20 cellular contexts compared by ENCODE assay signal in the genomic region with DNA sequence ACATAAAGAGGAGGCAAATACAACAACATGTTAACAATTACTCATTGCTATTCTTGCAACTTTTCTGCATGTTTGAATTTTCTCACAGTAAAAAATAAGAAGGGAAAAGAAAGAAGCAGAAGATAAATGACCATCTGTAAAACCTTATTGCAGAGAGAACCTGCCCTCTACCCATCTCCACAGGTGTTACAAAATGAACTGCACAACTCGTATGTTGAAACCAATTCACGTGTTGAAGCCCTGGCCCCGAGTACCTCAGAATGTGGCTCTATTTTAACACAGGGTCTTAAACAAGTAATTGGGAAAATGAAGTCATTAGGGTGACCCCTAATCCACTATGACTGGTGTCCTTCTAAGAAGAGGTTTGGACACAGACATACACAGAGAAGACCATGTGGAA. TPM values are rescaled to one million over a fixed set of nuclear protein-coding genes. Genes with fewer than 3 reads are reported as not detected.
A peak's percentile ranks its signal among the peaks of the same experiment; 100 is the strongest.
DNase-seq lines count a peak whose midpoint lies in the region; ATAC-seq and TF ChIP-seq lines count a peak whose summit lies in the region.
"Had no signal": no experiment of that assay in that cellular context is flagged by ENCODE, and none has a peak within 500 bp of the region (broad histone marks: within the 10 kb centered on the region; RNA-seq: fewer than 3 reads in every experiment).

No MANE protein-coding gene starts in this region.

- no peak overlapping the region for H3K4me3 Mint-ChIP-seq in CD8-positive, alpha-beta memory T cell
- no peak overlapping the region for H3K4me3 Mint-ChIP-seq in immature natural killer cell
- H3K4me3 Mint-ChIP-seq in natural killer cell treated with Interleukin-12 subunit alpha and Interleukin-12 subunit beta and Interleukin-15 and Interleukin-18, amount 100 ng/mL, for 72 hours: no peak overlapping the region
- H3K4me3 Mint-ChIP-seq: activated naive CD4-positive, alpha-beta T cell treated with anti-CD3 and anti-CD28 coated beads for 36 hours; activated T-cell treated with anti-CD3 and anti-CD28 coated beads, Interleukin-2, amount 50 U/mL, for 4 hours; CD14-positive monocyte; HFFc6; stimulated activated naive CD8-positive, alpha-beta T cell treated with anti-CD3 and anti-CD28 coated beads, Interleukin-15, Interleukin-2, amounts not matched to agents 100 ng/mL and 50 ng/mL, for 24 hours had no signal

- H3K9me3 ChIP-seq in CD8-positive, alpha-beta memory T cell (ENCODE audit: low read length): no peaks in the 10 kb centered on the region
- peaks cover 10% of the 10 kb centered on the region; the same call in 1 of the 2 replicates for H3K9me3 ChIP-seq in SU-DHL-6 (ENCODE audit: insufficient read depth, low read length)

- H3K27me3 Mint-ChIP-seq in CD8-positive, alpha-beta memory T cell: no peaks in the 10 kb centered on the region
- peaks cover 2 to 12% (median 3%) of the 10 kb centered on the region in 3 donors for H3K27me3 Mint-ChIP-seq in immature natural killer cell (ENCODE audit: low read depth in 3 of 3)
- H3K27me3 Mint-ChIP-seq in natural killer cell treated with Interleukin-12 subunit alpha and Interleukin-12 subunit beta and Interleukin-15 and Interleukin-18, amount 100 ng/mL, for 72 hours: no peaks in the 10 kb centered on the region
- H3K27me3 Mint-ChIP-seq: stimulated activated naive CD8-positive, alpha-beta T cell treated with anti-CD3 and anti-CD28 coated beads, Interleukin-15, Interleukin-2, amounts not matched to agents 100 ng/mL and 50 ng/mL, for 24 hours had no signal

- no peak for ATAC-seq in natural killer cell treated with Interleukin-12 subunit alpha and Interleukin-12 subunit beta and Interleukin-15 and Interleukin-18, amount 100 ng/mL, for 72 hours
- no peak for ATAC-seq in HG03095 (IDR thresholded peaks at IDR 0.05; ENCODE audit: unreplicated experiment)
- ATAC-seq in HG03571 (IDR thresholded peaks at IDR 0.05; ENCODE audit: unreplicated experiment): no peak
- no peak for ATAC-seq in HG02885 (IDR thresholded peaks at IDR 0.05; ENCODE audit: poor library complexity, unreplicated experiment)

- TF ChIP-seq CTCF in SU-DHL-6 (IDR thresholded peaks at IDR 0.05; ENCODE audit: insufficient read depth, low read length, poor library complexity, severe bottlenecking): no peak

- H3K4me1 ChIP-seq in CD8-positive, alpha-beta memory T cell (ENCODE audit: insufficient read depth, low read length): peaks cover 13% of the 10 kb centered on the region

- H3K27me3 ChIP-seq in CD8-positive, alpha-beta memory T cell (ENCODE audit: insufficient read depth, low read length, poor library complexity, severe bottlenecking): no peaks in the 10 kb centered on the region
- H3K27me3 ChIP-seq in SU-DHL-6 (ENCODE audit: low read length): no peaks in the 10 kb centered on the region
- H3K27me3 ChIP-seq: tibial nerve had no signal

- H3K36me3 Mint-ChIP-seq in CD8-positive, alpha-beta memory T cell: peaks cover 12 to 26% (median 14%) of the 10 kb centered on the region in 3 donors
- H3K36me3 Mint-ChIP-seq in immature natural killer cell: peaks cover 0 to 4% (median 3%) of the 10 kb centered on the region in 3 donors
- H3K36me3 Mint-ChIP-seq in natural killer cell treated with Interleukin-12 subunit alpha and Interleukin-12 subunit beta and Interleukin-15 and Interleukin-18, amount 100 ng/mL, for 72 hours: peaks cover 14% of the 10 kb centered on the region

- POLR2A ChIA-PET in CD8-positive, alpha-beta memory T cell (lab: Charles Lee): no interaction called here

- peaks cover 4 to 7% (median 5%) of the 10 kb centered on the region in 5 donors for H3K9me3 Mint-ChIP-seq in CD8-positive, alpha-beta memory T cell
- H3K9me3 Mint-ChIP-seq in immature natural killer cell: no peaks in the 10 kb centered on the region
- H3K9me3 Mint-ChIP-seq in natural killer cell treated with Interleukin-12 subunit alpha and Interleukin-12 subunit beta and Interleukin-15 and Interleukin-18, amount 100 ng/mL, for 72 hours: peaks cover 3% of the 10 kb centered on the region

- H3K4me2 ChIP-seq in SU-DHL-6 (ENCODE audit: low read depth, low read length, poor library complexity, severe bottlenecking): peak overlapping the region; percentile 29

- H2AFZ ChIP-seq in SU-DHL-6 (ENCODE audit: low read depth, low read length, severe bottlenecking): no peak overlapping the region
- H2AFZ ChIP-seq: GM23248 had no signal

- H3K4me3 ChIP-seq in CD8-positive, alpha-beta memory T cell (ENCODE audit: low read length): no peak overlapping the region
- H3K4me3 ChIP-seq in SU-DHL-6 (ENCODE audit: insufficient read depth, low read length, poor library complexity, severe bottlenecking): no peak overlapping the region
- H3K4me3 ChIP-seq: GM23248, lung, tibial nerve had no signal

- no peaks in the 10 kb centered on the region for H4K20me1 ChIP-seq in SU-DHL-6 (ENCODE audit: low read depth, low read length)

- CTCF ChIA-PET in CD8-positive, alpha-beta memory T cell (lab: Charles Lee): no interaction called here

- no peak for DNase-seq in CD8-positive, alpha-beta memory T cell
- DNase-seq in immature natural killer cell: no peak
- DNase-seq in natural killer cell treated with Interleukin-12 subunit alpha and Interleukin-12 subunit beta and Interleukin-15 and Interleukin-18, amount 100 ng/mL, for 72 hours (ENCODE audit: low spot score): no peak
- DNase-seq in NCI-H446 (lab: John Stamatoyannopoulos, UW): no peak
- DNase-seq: activated CD4-positive, alpha-beta T cell treated with anti-CD3 and anti-CD28 coated beads for 1 hour; aorta; central memory CD4-positive, alpha-beta T cell; HFFc6; Karpas-422 had no signal

- H3K36me3 ChIP-seq in CD8-positive, alpha-beta memory T cell (ENCODE audit: insufficient read depth, low read length): no peaks in the 10 kb centered on the region
- H3K36me3 ChIP-seq in SU-DHL-6 (ENCODE audit: low read length): peaks cover 20% of the 10 kb centered on the region
- H3K36me3 ChIP-seq: tibial nerve had no signal

- H3K79me2 ChIP-seq in SU-DHL-6 (ENCODE audit: insufficient read depth, low read length): peaks cover 98% of the 10 kb centered on the region

- H3K4me1 Mint-ChIP-seq in CD8-positive, alpha-beta memory T cell: peaks cover 51 to 74% (median 57%) of the 10 kb centered on the region in 3 donors
- H3K4me1 Mint-ChIP-seq in immature natural killer cell: peaks cover 57 to 82% of the 10 kb centered on the region in 2 donors
- peaks cover 32 to 45% of the 10 kb centered on the region in 2 donors for H3K4me1 Mint-ChIP-seq in natural killer cell treated with Interleukin-12 subunit alpha and Interleukin-12 subunit beta and Interleukin-15 and Interleukin-18, amount 100 ng/mL, for 72 hours (ENCODE audit: low read depth in 2 of 2)

- H3K27ac ChIP-seq in CD8-positive, alpha-beta memory T cell (ENCODE audit: low read depth, low read length): no peak overlapping the region
- peak overlapping the region; percentile 63 for H3K27ac ChIP-seq in SU-DHL-6 (ENCODE audit: low read depth, low read length)
- H3K27ac ChIP-seq: GM23248, tibial nerve had no signal

- 0 out of 2 replicates have a peak overlapping the region, but pooled peaks have one; percentile 7 for H3K9ac ChIP-seq in SU-DHL-6 (ENCODE audit: low read length)
- H3K9ac ChIP-seq: GM23248 had no signal

- H3F3A ChIP-seq in SU-DHL-6 (ENCODE audit: insufficient read depth): peaks cover 15% of the 10 kb centered on the region

- peak overlapping the region in 6 of 8 donors; percentile 7 to 70 (median 48) for H3K27ac Mint-ChIP-seq in CD8-positive, alpha-beta memory T cell
- H3K27ac Mint-ChIP-seq in immature natural killer cell: peak overlapping the region; percentile 31 to 73 (median 63)
- peak overlapping the region; percentile 7 to 40 for H3K27ac Mint-ChIP-seq in natural killer cell treated with Interleukin-12 subunit alpha and Interleukin-12 subunit beta and Interleukin-15 and Interleukin-18, amount 100 ng/mL, for 72 hours
- H3K27ac Mint-ChIP-seq: activated naive CD4-positive, alpha-beta T cell treated with anti-CD3 and anti-CD28 coated beads for 36 hours; HFFc6; stimulated activated naive CD8-positive, alpha-beta T cell treated with anti-CD3 and anti-CD28 coated beads, Interleukin-15, Interleukin-2, amounts not matched to agents 100 ng/mL and 50 ng/mL, for 24 hours had no signal

- no peaks in the 10 kb centered on the region for H3K9me2 ChIP-seq in SU-DHL-6 (replicated peaks; ENCODE audit: insufficient read depth, low read length)

RNA-seq across cellular contexts. Expression of gene FOXN3, which starts 39.5 kb away (rescaled TPM):
- 10 to 100 TPM; 73.9 to 74.8 TPM for total RNA-seq in CD8-positive, alpha-beta memory T cell
- polyA plus RNA-seq in CD8-positive, alpha-beta memory T cell: 136 TPM
- polyA plus RNA-seq in immature natural killer cell: 100 to 1,000 TPM in 2 of 3 donors, 10 to 100 TPM in 1; 88.6 to 150 (median 102) TPM
- total RNA-seq in natural killer cell treated with Interleukin-12 subunit alpha and Interleukin-12 subunit beta and Interleukin-15 and Interleukin-18, amount 100 ng/mL, for 72 hours: 100 to 1,000 TPM; 127 to 133 TPM
